Comparison of ENCODE assay signal across 1 cellular context in the genomic region with DNA sequence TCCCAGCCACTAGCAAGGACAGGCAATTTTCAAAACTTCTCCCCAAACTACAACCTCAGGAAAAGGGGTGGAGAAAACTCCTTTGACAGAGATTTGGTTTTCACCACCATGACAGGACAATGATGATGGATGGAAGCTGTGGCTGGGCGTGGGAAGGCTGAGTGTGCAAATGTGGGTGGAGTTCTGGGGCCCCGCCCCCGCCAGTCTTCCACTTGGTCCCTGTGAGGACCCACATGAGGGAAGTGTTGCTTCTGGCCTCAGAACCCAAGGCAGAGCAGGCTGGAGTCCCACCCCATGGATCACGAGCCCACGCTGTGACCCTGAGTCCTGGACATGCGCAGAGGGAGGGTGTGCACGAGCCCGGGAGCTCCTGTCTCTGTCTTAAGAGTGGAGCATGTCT.
TF ChIP-seq lines count a peak whose summit lies in the region.

No MANE protein-coding gene starts in this region.

TF ChIP-seq in K562, 482 proteins besides CTCF, POLR2A, EP300 and RAD21 (continued from another document and continues in another):
- TF ChIP-seq, protein P1, sequence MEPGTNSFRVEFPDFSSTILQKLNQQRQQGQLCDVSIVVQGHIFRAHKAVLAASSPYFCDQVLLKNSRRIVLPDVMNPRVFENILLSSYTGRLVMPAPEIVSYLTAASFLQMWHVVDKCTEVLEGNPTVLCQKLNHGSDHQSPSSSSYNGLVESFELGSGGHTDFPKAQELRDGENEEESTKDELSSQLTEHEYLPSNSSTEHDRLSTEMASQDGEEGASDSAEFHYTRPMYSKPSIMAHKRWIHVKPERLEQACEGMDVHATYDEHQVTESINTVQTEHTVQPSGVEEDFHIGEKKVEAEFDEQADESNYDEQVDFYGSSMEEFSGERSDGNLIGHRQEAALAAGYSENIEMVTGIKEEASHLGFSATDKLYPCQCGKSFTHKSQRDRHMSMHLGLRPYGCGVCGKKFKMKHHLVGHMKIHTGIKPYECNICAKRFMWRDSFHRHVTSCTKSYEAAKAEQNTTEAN (CRISPR knock-in tag; IDR thresholded peaks at IDR 0.05): peak; percentile 95
- TF ChIP-seq HDAC2 (IDR thresholded peaks at IDR 0.05): peak; percentile 36; the same call in 1 of the 2 replicates
- 0 out of 2 replicates have a peak, but pooled peaks have one; percentile 54 for TF ChIP-seq LEF1 (IDR thresholded peaks at IDR 0.05)
- no peak for TF ChIP-seq ZNF217 (CRISPR knock-in tag; IDR thresholded peaks at IDR 0.05)
- TF ChIP-seq ZNF511 (CRISPR knock-in tag; IDR thresholded peaks at IDR 0.05): no peak
- TF ChIP-seq GTF3C2 (IDR thresholded peaks at IDR 0.05; ENCODE audit: borderline replicate concordance, extremely low read depth, insufficient read length): no peak
- TF ChIP-seq ZNF232 (CRISPR knock-in tag; IDR thresholded peaks at IDR 0.05): no peak
- no peak for TF ChIP-seq ZFP36 (IDR thresholded peaks at IDR 0.05; ENCODE audit: low read depth, low read length, partially characterized antibody)
- no peak for TF ChIP-seq BACH1 (tag; IDR thresholded peaks at IDR 0.05)
- no peak for TF ChIP-seq KLF1 (tag; IDR thresholded peaks at IDR 0.05)
- TF ChIP-seq C11orf30 (IDR thresholded peaks at IDR 0.05; ENCODE audit: low read depth): peak; percentile 73; the same call in 1 of the 2 replicates
- TF ChIP-seq HINFP (tag; conservative IDR thresholded peaks at IDR 0.05; ENCODE audit: low read depth): peak; percentile 99
- peak in 1 of 2 experiments; percentile 95; a peak in 3 of 4 replicates for TF ChIP-seq RCOR1 (IDR thresholded peaks at IDR 0.05; ENCODE audit: borderline replicate concordance in 1 of 2, low read depth in 2 of 2, low read length in 2 of 2)
- TF ChIP-seq NFATC3 (IDR thresholded peaks at IDR 0.05): no peak
- TF ChIP-seq, protein P2, sequence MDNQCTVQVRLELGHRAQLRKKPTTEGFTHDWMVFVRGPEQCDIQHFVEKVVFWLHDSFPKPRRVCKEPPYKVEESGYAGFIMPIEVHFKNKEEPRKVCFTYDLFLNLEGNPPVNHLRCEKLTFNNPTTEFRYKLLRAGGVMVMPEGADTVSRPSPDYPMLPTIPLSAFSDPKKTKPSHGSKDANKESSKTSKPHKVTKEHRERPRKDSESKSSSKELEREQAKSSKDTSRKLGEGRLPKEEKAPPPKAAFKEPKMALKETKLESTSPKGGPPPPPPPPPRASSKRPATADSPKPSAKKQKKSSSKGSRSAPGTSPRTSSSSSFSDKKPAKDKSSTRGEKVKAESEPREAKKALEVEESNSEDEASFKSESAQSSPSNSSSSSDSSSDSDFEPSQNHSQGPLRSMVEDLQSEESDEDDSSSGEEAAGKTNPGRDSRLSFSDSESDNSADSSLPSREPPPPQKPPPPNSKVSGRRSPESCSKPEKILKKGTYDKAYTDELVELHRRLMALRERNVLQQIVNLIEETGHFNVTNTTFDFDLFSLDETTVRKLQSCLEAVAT (IDR thresholded peaks at IDR 0.05): peak in 1 of 2 experiments; percentile 76; a peak in 2 of 4 replicates
- no peak for TF ChIP-seq ZKSCAN8 (CRISPR knock-in tag; IDR thresholded peaks at IDR 0.05)
- TF ChIP-seq, protein P3, sequence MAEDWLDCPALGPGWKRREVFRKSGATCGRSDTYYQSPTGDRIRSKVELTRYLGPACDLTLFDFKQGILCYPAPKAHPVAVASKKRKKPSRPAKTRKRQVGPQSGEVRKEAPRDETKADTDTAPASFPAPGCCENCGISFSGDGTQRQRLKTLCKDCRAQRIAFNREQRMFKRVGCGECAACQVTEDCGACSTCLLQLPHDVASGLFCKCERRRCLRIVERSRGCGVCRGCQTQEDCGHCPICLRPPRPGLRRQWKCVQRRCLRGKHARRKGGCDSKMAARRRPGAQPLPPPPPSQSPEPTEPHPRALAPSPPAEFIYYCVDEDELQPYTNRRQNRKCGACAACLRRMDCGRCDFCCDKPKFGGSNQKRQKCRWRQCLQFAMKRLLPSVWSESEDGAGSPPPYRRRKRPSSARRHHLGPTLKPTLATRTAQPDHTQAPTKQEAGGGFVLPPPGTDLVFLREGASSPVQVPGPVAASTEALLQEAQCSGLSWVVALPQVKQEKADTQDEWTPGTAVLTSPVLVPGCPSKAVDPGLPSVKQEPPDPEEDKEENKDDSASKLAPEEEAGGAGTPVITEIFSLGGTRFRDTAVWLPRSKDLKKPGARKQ (CRISPR knock-in tag; IDR thresholded peaks at IDR 0.05): no peak
- TF ChIP-seq EGR1 (conservative IDR thresholded peaks at IDR 0.05): peak; percentile 86
- TF ChIP-seq ZNF717 (CRISPR knock-in tag; IDR thresholded peaks at IDR 0.05): no peak
- TF ChIP-seq FOXP1 (CRISPR knock-in tag; IDR thresholded peaks at IDR 0.05): peak; percentile 85; the same call in 1 of the 2 replicates
- 0 out of 2 replicates have a peak, but pooled peaks have one; percentile 28 for TF ChIP-seq ATF7 (IDR thresholded peaks at IDR 0.05)
- no peak for TF ChIP-seq SRF (CRISPR knock-in tag; IDR thresholded peaks at IDR 0.05)
- peak; percentile 73; the same call in 1 of the 2 replicates for TF ChIP-seq TSHZ1 (CRISPR knock-in tag; IDR thresholded peaks at IDR 0.05)
- no peak for TF ChIP-seq ZNF583 (CRISPR knock-in tag; IDR thresholded peaks at IDR 0.05)
- 0 out of 2 replicates have a peak, but pooled peaks have one; percentile 26 for TF ChIP-seq FOSL1 (tag; conservative IDR thresholded peaks at IDR 0.05)
- peak; percentile 39; the same call in 1 of the 2 replicates for TF ChIP-seq MAFK (IDR thresholded peaks at IDR 0.05; ENCODE audit: low read length)
- TF ChIP-seq KDM1A (IDR thresholded peaks at IDR 0.05): peak; percentile 82
- TF ChIP-seq POLR2G (IDR thresholded peaks at IDR 0.05; ENCODE audit: low read depth, low read length): peak; percentile 35; the same call in 1 of the 2 replicates
- TF ChIP-seq SETDB1 (IDR thresholded peaks at IDR 0.05; ENCODE audit: low read length): no peak
- no peak for TF ChIP-seq SNRNP70 (optimal IDR thresholded peaks at IDR 0.05; ENCODE audit: low read depth, low read length)
- TF ChIP-seq ZNF561 (CRISPR knock-in tag; conservative IDR thresholded peaks at IDR 0.05): no peak
- peak; percentile 59; the same call in 1 of the 2 replicates for TF ChIP-seq POLR2AphosphoS5 (IDR thresholded peaks at IDR 0.05; ENCODE audit: control insufficient read depth, insufficient read depth, low read depth, low read length)
- TF ChIP-seq, protein P4, sequence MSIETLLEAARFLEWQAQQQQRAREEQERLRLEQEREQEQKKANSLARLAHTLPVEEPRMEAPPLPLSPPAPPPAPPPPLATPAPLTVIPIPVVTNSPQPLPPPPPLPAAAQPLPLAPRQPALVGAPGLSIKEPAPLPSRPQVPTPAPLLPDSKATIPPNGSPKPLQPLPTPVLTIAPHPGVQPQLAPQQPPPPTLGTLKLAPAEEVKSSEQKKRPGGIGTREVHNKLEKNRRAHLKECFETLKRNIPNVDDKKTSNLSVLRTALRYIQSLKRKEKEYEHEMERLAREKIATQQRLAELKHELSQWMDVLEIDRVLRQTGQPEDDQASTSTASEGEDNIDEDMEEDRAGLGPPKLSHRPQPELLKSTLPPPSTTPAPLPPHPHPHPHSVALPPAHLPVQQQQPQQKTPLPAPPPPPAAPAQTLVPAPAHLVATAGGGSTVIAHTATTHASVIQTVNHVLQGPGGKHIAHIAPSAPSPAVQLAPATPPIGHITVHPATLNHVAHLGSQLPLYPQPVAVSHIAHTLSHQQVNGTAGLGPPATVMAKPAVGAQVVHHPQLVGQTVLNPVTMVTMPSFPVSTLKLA (conservative IDR thresholded peaks at IDR 0.05): peak in 1 of 2 experiments; percentile 33; a peak in 1 of 4 replicates
- TF ChIP-seq NCOA6 (IDR thresholded peaks at IDR 0.05): no peak
- no peak for TF ChIP-seq ZNF551 (CRISPR knock-in tag; IDR thresholded peaks at IDR 0.05)
- TF ChIP-seq FUS (optimal IDR thresholded peaks at IDR 0.05; ENCODE audit: low read depth, low read length): no peak
- peak; percentile 99 for TF ChIP-seq CC2D1A (IDR thresholded peaks at IDR 0.05)
- 0 out of 2 replicates have a peak, but pooled peaks have one; percentile 48 for TF ChIP-seq ETS1 (conservative IDR thresholded peaks at IDR 0.05; ENCODE audit: control insufficient read depth, low read depth, low read length)
- no peak for TF ChIP-seq CBFB (CRISPR knock-in tag; IDR thresholded peaks at IDR 0.05)
- peak; percentile 41; the same call in 1 of the 2 replicates for TF ChIP-seq MAFG (tag; conservative IDR thresholded peaks at IDR 0.05)
- TF ChIP-seq HDAC1 (IDR thresholded peaks at IDR 0.05): peak in 1 of 2 experiments; percentile 38; a peak in 1 of 4 replicates
- TF ChIP-seq KAT2B (IDR thresholded peaks at IDR 0.05; ENCODE audit: low read depth, low read length): no peak
- no peak for TF ChIP-seq TCFL5 (CRISPR knock-in tag; conservative IDR thresholded peaks at IDR 0.05)
- TF ChIP-seq SP1 (CRISPR knock-in tag; IDR thresholded peaks at IDR 0.05): peak; percentile 62; the same call in 1 of the 2 replicates
- peak; percentile 84 for TF ChIP-seq ZNF316 (IDR thresholded peaks at IDR 0.05)
- TF ChIP-seq TAL1 (IDR thresholded peaks at IDR 0.05): no peak
- TF ChIP-seq ZNF644 (tag; IDR thresholded peaks at IDR 0.05; ENCODE audit: low read depth): no peak
- TF ChIP-seq POLR2B (IDR thresholded peaks at IDR 0.05; ENCODE audit: low read depth, partially characterized antibody): peak; percentile 5
- peak; percentile 34; the same call in 1 of the 2 replicates for TF ChIP-seq MAFF (IDR thresholded peaks at IDR 0.05; ENCODE audit: low read length)
